1 cellular context compared by ENCODE assay signal in genomic region chr17:8029121-8029520, GRCh38.
TF ChIP-seq lines count a peak whose summit lies in the region.

No MANE protein-coding gene starts in this region.

TF ChIP-seq in IMR-90, 13 proteins besides CTCF, POLR2A, EP300 and RAD21:
- no peak for TF ChIP-seq RFX5 (IDR thresholded peaks at IDR 0.05; ENCODE audit: low read depth, low read length)
- TF ChIP-seq FOS (IDR thresholded peaks at IDR 0.05; ENCODE audit: low read depth, low read length): no peak
- no peak for TF ChIP-seq BHLHE40 (IDR thresholded peaks at IDR 0.05; ENCODE audit: low read depth, low read length)
- no peak for TF ChIP-seq NFE2L2 (IDR thresholded peaks at IDR 0.05; ENCODE audit: low read depth, low read length)
- TF ChIP-seq MXI1 (IDR thresholded peaks at IDR 0.05; ENCODE audit: borderline replicate concordance, low read depth, low read length): no peak
- no peak for TF ChIP-seq USF2 (IDR thresholded peaks at IDR 0.05; ENCODE audit: low read depth, low read length)
- TF ChIP-seq MAZ (IDR thresholded peaks at IDR 0.05; ENCODE audit: borderline replicate concordance, low read depth, low read length): no peak
- no peak for TF ChIP-seq RCOR1 (IDR thresholded peaks at IDR 0.05; ENCODE audit: insufficient replicate concordance, low read length)
- no peak for TF ChIP-seq SMC3 (IDR thresholded peaks at IDR 0.05; ENCODE audit: low read depth, low read length)
- no peak for TF ChIP-seq MAFK (IDR thresholded peaks at IDR 0.05; ENCODE audit: low read depth, low read length)
- no peak for TF ChIP-seq CHD1 (IDR thresholded peaks at IDR 0.05; ENCODE audit: low read depth, low read length)
- no peak for TF ChIP-seq CEBPB (IDR thresholded peaks at IDR 0.05; ENCODE audit: low read depth, low read length)
- no peak for TF ChIP-seq ELK1 (IDR thresholded peaks at IDR 0.05; ENCODE audit: borderline replicate concordance, low read depth, low read length)
